In genomic region chr10:50739618-50740350, GRCh38 we compare ENCODE assay signal across 1 cellular context.
TF ChIP-seq lines count a peak whose summit lies in the region.

ASAH2B (plus strand) TSS chr10:50739936; CDS start chr10:50745131, 5,195 bp downstream.

TF ChIP-seq in HEK293, 187 proteins besides CTCF, POLR2A, EP300 and RAD21 (continued from another document):
- peak; percentile 23 for TF ChIP-seq KLF16 (tag by site-specific recombination; IDR thresholded peaks at IDR 0.05)
- peak; percentile 87 for TF ChIP-seq ZBTB20 (tag by site-specific recombination; IDR thresholded peaks at IDR 0.05)
- peak; percentile 87 for TF ChIP-seq ZNF518A (tag by site-specific recombination; conservative IDR thresholded peaks at IDR 0.05; ENCODE audit: low read depth)
- 0 out of 2 replicates have a peak, but pooled peaks have one; percentile 29 for TF ChIP-seq ZNF660 (tag by site-specific recombination; IDR thresholded peaks at IDR 0.05)
- no peak for TF ChIP-seq ZNF324 (tag by site-specific recombination; IDR thresholded peaks at IDR 0.05)
- TF ChIP-seq ZIC2 (tag by site-specific recombination; IDR thresholded peaks at IDR 0.05): peak; percentile 74
- TF ChIP-seq SP2 (tag by site-specific recombination; IDR thresholded peaks at IDR 0.05): peak; percentile 66
- no peak for TF ChIP-seq ZNF777 (tag by site-specific recombination; IDR thresholded peaks at IDR 0.05; ENCODE audit: borderline replicate concordance)
- peak; percentile 92 for TF ChIP-seq SCRT2 (tag by site-specific recombination; IDR thresholded peaks at IDR 0.05)
- TF ChIP-seq ZNF274 (IDR thresholded peaks at IDR 0.05; ENCODE audit: low read length): no peak
- no peak for TF ChIP-seq ZNF274 (tag by site-specific recombination; IDR thresholded peaks at IDR 0.05; ENCODE audit: borderline replicate concordance)
- TF ChIP-seq PATZ1 (tag by site-specific recombination; IDR thresholded peaks at IDR 0.05): peak; percentile 56
- no peak for TF ChIP-seq SP3 (tag by site-specific recombination; IDR thresholded peaks at IDR 0.05)
- peak; percentile 64 for TF ChIP-seq ZBTB17 (tag by site-specific recombination; IDR thresholded peaks at IDR 0.05)
- TF ChIP-seq ZFP69B (tag by site-specific recombination; IDR thresholded peaks at IDR 0.05): 0 out of 2 replicates have a peak, but pooled peaks have one; percentile 51
- peak; percentile 98 for TF ChIP-seq ZBTB11 (tag by site-specific recombination; conservative IDR thresholded peaks at IDR 0.05; ENCODE audit: low read depth)
- peak; percentile 53; the same call in 1 of the 2 replicates for TF ChIP-seq ZFP37 (tag by site-specific recombination; IDR thresholded peaks at IDR 0.05)
- TF ChIP-seq ZNF394 (tag by site-specific recombination; IDR thresholded peaks at IDR 0.05; ENCODE audit: borderline replicate concordance): 0 out of 2 replicates have a peak, but pooled peaks have one; percentile 2
- peak; percentile 44 for TF ChIP-seq PRDM10 (tag by site-specific recombination; IDR thresholded peaks at IDR 0.05)
- no peak for TF ChIP-seq ZNF704 (tag by site-specific recombination; IDR thresholded peaks at IDR 0.05)
- peak; percentile 73 for TF ChIP-seq ZBTB48 (tag by site-specific recombination; IDR thresholded peaks at IDR 0.05)
- TF ChIP-seq ZNF501 (tag by site-specific recombination; IDR thresholded peaks at IDR 0.05): peak; percentile 95
- peak; percentile 47; the same call in 1 of the 2 replicates for TF ChIP-seq SP7 (tag by site-specific recombination; IDR thresholded peaks at IDR 0.05)
- TF ChIP-seq ZBTB26 (tag by site-specific recombination; optimal IDR thresholded peaks at IDR 0.05): peak; percentile 52
- TF ChIP-seq GLIS2 (tag by site-specific recombination; IDR thresholded peaks at IDR 0.05): peak; percentile 68
- TF ChIP-seq ZNF600 (tag by site-specific recombination; IDR thresholded peaks at IDR 0.05): peak; percentile 94
